7 cellular contexts compared by ENCODE assay signal in genomic region chr7:134546903-134547737, GRCh38. TPM values are rescaled to one million over a fixed set of nuclear protein-coding genes. Genes with fewer than 3 reads are reported as not detected.
DNase-seq lines count a peak whose midpoint lies in the region; ATAC-seq and TF ChIP-seq lines count a peak whose summit lies in the region.

No MANE protein-coding gene starts in this region.

- H3K4me1 Mint-ChIP-seq in activated B cell treated with CpG ODN at 0.5 μM for 24 hours: peaks cover 11% of the 10 kb centered on the region

- H3K36me3 Mint-ChIP-seq in activated B cell treated with CpG ODN at 0.5 μM for 24 hours (ENCODE audit: low read depth): no peaks in the 10 kb centered on the region

- DNase-seq in GM13977 (ENCODE audit: low spot score) (no peak), NCI-H187 treated with DMSO at 0.1 percent for 48 hours (lab: John Stamatoyannopoulos, UW) (peak; percentile 62), activated B cell treated with CpG ODN at 0.5 μM for 24 hours (peak; percentile 42), kidney epithelial cell (ENCODE audit: low read depth) (no peak)
- DNase-seq in central memory CD4-positive, alpha-beta T cell: peak; percentile 36
- DNase-seq in stimulated activated CD4-positive, alpha-beta T cell treated with anti-CD3 and anti-CD28 coated beads, Interleukin-1b, Interleukin-23, amount 100 ng/mL, for 24 hours (ENCODE audit: low read depth in 4 of 4, low spot score in 1 of 4): peak; percentile 42 to 57 (median 48)

- no peaks in the 10 kb centered on the region for H3K27me3 ChIP-seq in kidney epithelial cell (ENCODE audit: control insufficient read depth, insufficient read depth, low read length)

- H3K36me3 ChIP-seq in kidney epithelial cell (ENCODE audit: control insufficient read depth, insufficient read depth, low read length): no peaks in the 10 kb centered on the region

- no peak overlapping the region for H3K27ac Mint-ChIP-seq in activated B cell treated with CpG ODN at 0.5 μM for 24 hours

- intact Hi-C loops in activated B cell treated with CpG ODN at 0.5 μM for 24 hours (cut with micrococcal nuclease): loop anchor here (1.0 to 2.0 kb wide), 4 partner anchors 32 to 407 kb away; partner anchors contain the start of gene AKR1B1

- H3K4me3 ChIP-seq in kidney epithelial cell (ENCODE audit: low read depth, low read length): peak overlapping the region; percentile 23

- TF ChIP-seq CTCF in GM13977 (IDR thresholded peaks at IDR 0.05; ENCODE audit: extremely low read depth, insufficient read depth, missing control alignments): peak; percentile 80
- TF ChIP-seq CTCF in activated B cell treated with CpG ODN at 0.5 μM for 24 hours (IDR thresholded peaks at IDR 0.05): no peak
- TF ChIP-seq CTCF in kidney epithelial cell (IDR thresholded peaks at IDR 0.05; ENCODE audit: insufficient read depth, low read length, poor library complexity, severe bottlenecking): peak; percentile 93

- H3K27me3 Mint-ChIP-seq in activated B cell treated with CpG ODN at 0.5 μM for 24 hours: peaks cover 12% of the 10 kb centered on the region

- POLR2A ChIA-PET in activated B cell treated with CpG ODN at 0.5 μM for 24 hours (lab: Charles Lee): interaction anchor here (1.1 kb wide), 1 partner anchor 114 kb away, joined by 4 read pairs; no protein-coding TSS in a partner anchor

- peak overlapping the region; percentile 58 for H3K4me3 Mint-ChIP-seq in activated B cell treated with CpG ODN at 0.5 μM for 24 hours

- no peaks in the 10 kb centered on the region for H3K9me3 Mint-ChIP-seq in activated B cell treated with CpG ODN at 0.5 μM for 24 hours

- in situ Hi-C loops in GM13977 (cut with MboI; ENCODE audit: low pct_unique_long_range_greater_than_20kb, low sequenced_read_pairs, unreplicated experiment): no loop called here

- ATAC-seq in HG02852 (IDR thresholded peaks at IDR 0.05; ENCODE audit: unreplicated experiment): peak; percentile 35
- peak; percentile 59 for ATAC-seq in activated B cell treated with CpG ODN at 0.5 μM for 24 hours (ENCODE audit: low read depth)

- CTCF ChIA-PET in activated B cell treated with CpG ODN at 0.5 μM for 24 hours (lab: Charles Lee): interaction anchor here (0.7 to 3.9 kb wide), 9 partner anchors 10 to 117 kb away, joined by 3 to 60 read pairs (median 4); no protein-coding TSS in a partner anchor

RNA-seq across cellular contexts. Expression of gene AKR1B15, which starts 1.8 kb away (rescaled TPM):
- total RNA-seq in activated B cell treated with CpG ODN at 0.5 μM for 24 hours (not detected in 2 replicates), kidney epithelial cell (0.27 TPM in 1 of 2 replicates, not detected in the other)

RNA-seq across cellular contexts. Expression of gene AKR1B10, which starts 19.8 kb away (rescaled TPM):
- total RNA-seq in activated B cell treated with CpG ODN at 0.5 μM for 24 hours: not detected in 2 replicates
- total RNA-seq in kidney epithelial cell: not detected in 2 replicates

Comparison
In these comparisons a context has a peak if more than half of its experiments do, and no peak if none do; other contexts are left out.
1. DNase-seq: peak in NCI-H187 treated with DMSO at 0.1 percent for 48 hours (single experiment), activated B cell treated with CpG ODN at 0.5 μM for 24 hours (single experiment), central memory CD4-positive, alpha-beta T cell (single experiment) and stimulated activated CD4-positive, alpha-beta T cell treated with anti-CD3 and anti-CD28 coated beads, Interleukin-1b, Interleukin-23, amount 100 ng/mL, for 24 hours (4 of 4); none in GM13977 (single experiment) and kidney epithelial cell (single experiment).